In the genomic region with DNA sequence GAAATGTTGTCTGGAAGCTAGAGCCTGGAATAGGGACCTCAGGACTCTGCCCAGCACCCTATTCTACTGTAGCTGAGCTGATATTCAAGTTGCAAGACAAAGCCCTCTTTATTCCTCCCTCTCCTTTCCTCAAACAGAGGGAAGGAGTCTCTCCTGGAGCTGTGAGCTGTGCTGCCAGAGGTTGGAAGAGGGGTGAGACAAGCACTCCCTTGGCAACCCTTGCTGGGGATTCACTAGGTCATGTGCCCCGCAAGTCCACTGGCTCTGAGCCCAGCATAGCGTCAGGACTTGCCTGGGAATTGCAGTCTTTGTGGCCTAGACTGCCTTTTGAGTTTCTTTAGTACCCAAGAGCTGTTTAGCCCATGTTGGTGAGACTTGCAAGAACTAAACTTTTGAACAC, we compare ENCODE assay signal across 18 cellular contexts. TPM values are rescaled to one million over a fixed set of nuclear protein-coding genes. Genes with fewer than 3 reads are reported as not detected.
DNase-seq lines count a peak whose midpoint lies in the region; FAIRE-seq and TF ChIP-seq lines count a peak whose summit lies in the region.
"Had no signal": no experiment of that assay in that cellular context is flagged by ENCODE, and none has a peak within 500 bp of the region (broad histone marks: within the 10 kb centered on the region; RNA-seq: fewer than 3 reads in every experiment).

No MANE protein-coding gene starts in this region.

- H3K27me3 Mint-ChIP-seq in activated CD4-positive, alpha-beta T cell treated with anti-CD3 and anti-CD28 coated beads, Interleukin-2, amount 10 ng/mL, durations not matched to agents 24 days and 14 days, result peaks cover 42% of the 10 kb centered on the region
- peaks cover 50% of the 10 kb centered on the region for H3K27me3 Mint-ChIP-seq in activated CD4-positive, alpha-beta T cell treated with anti-CD3 and anti-CD28 coated beads, Interleukin-2, amount 10 ng/mL, durations not matched to agents 7 days and 5 days

- WGBS in esophagus muscularis mucosa, result 51% methylated on average over 2 of the region's 2 CpGs

- H3K27me3 ChIP-seq in MG63 (peaks cover under 1% of the 10 kb centered on the region; the same call in 1 of the 2 replicates), esophagus muscularis mucosa (peaks cover 3 to 54% (median 10%) of the 10 kb centered on the region in 4 donors)

- no peak overlapping the region for H3K27ac Mint-ChIP-seq in activated CD4-positive, alpha-beta T cell treated with anti-CD3 and anti-CD28 coated beads, Interleukin-2, amount 10 ng/mL, durations not matched to agents 24 days and 14 days
- no peak overlapping the region for H3K27ac Mint-ChIP-seq in activated CD4-positive, alpha-beta T cell treated with anti-CD3 and anti-CD28 coated beads, Interleukin-2, amount 10 ng/mL, durations not matched to agents 7 days and 5 days
- H3K27ac Mint-ChIP-seq: CD8-positive, alpha-beta T cell had no signal

- peaks cover 4% of the 10 kb centered on the region for H3K4me1 Mint-ChIP-seq in activated CD4-positive, alpha-beta T cell treated with anti-CD3 and anti-CD28 coated beads, Interleukin-2, amount 10 ng/mL, durations not matched to agents 24 days and 14 days
- H3K4me1 Mint-ChIP-seq in activated CD4-positive, alpha-beta T cell treated with anti-CD3 and anti-CD28 coated beads, Interleukin-2, amount 10 ng/mL, durations not matched to agents 7 days and 5 days, result peaks cover 5% of the 10 kb centered on the region

- POLR2A ChIA-PET in activated CD4-positive, alpha-beta T cell treated with anti-CD3 and anti-CD28 coated beads, Interleukin-2, amount 10 ng/mL, durations not matched to agents 7 days and 5 days (lab: Charles Lee), result no interaction called here

- intact Hi-C loops in activated CD4-positive, alpha-beta T cell treated with anti-CD3 and anti-CD28 coated beads, Interleukin-2, amount 10 ng/mL, durations not matched to agents 24 days and 14 days (cut with micrococcal nuclease), result no loop called here
- intact Hi-C loops in esophagus muscularis mucosa (cut with DNase I), result no loop called here

- no peaks in the 10 kb centered on the region for H3K36me3 Mint-ChIP-seq in activated CD4-positive, alpha-beta T cell treated with anti-CD3 and anti-CD28 coated beads, Interleukin-2, amount 10 ng/mL, durations not matched to agents 24 days and 14 days (ENCODE audit: low read depth)
- no peaks in the 10 kb centered on the region for H3K36me3 Mint-ChIP-seq in activated CD4-positive, alpha-beta T cell treated with anti-CD3 and anti-CD28 coated beads, Interleukin-2, amount 10 ng/mL, durations not matched to agents 7 days and 5 days (ENCODE audit: low read depth)
- H3K36me3 Mint-ChIP-seq: CD8-positive, alpha-beta T cell had no signal

- H3K36me3 ChIP-seq in MG63, result no peaks in the 10 kb centered on the region
- no peaks in the 10 kb centered on the region for H3K36me3 ChIP-seq in esophagus muscularis mucosa
- H3K36me3 ChIP-seq: BLaER1, HAP-1 had no signal

- no peak overlapping the region for H3K27ac ChIP-seq in esophagus muscularis mucosa (replicated peaks in 1 of 4)
- H3K27ac ChIP-seq: BLaER1, GM23248 had no signal

- no peak overlapping the region for H3K4me3 Mint-ChIP-seq in activated CD4-positive, alpha-beta T cell treated with anti-CD3 and anti-CD28 coated beads, Interleukin-2, amount 10 ng/mL, durations not matched to agents 24 days and 14 days
- no peak overlapping the region for H3K4me3 Mint-ChIP-seq in activated CD4-positive, alpha-beta T cell treated with anti-CD3 and anti-CD28 coated beads, Interleukin-2, amount 10 ng/mL, durations not matched to agents 7 days and 5 days
- H3K4me3 Mint-ChIP-seq: CD8-positive, alpha-beta T cell had no signal

- H3K9me3 ChIP-seq in MG63 (no peaks in the 10 kb centered on the region), esophagus muscularis mucosa (peaks cover 0 to 11% (median 2%) of the 10 kb centered on the region in 4 donors)
- H3K9me3 ChIP-seq: BLaER1, HAP-1 had no signal

- FAIRE-seq in urothelium cell line (lab: Jason Lieb, UNC), result no peak
- FAIRE-seq: GM12892, GM18507 had no signal

- no peaks in the 10 kb centered on the region for H3K9me3 Mint-ChIP-seq in activated CD4-positive, alpha-beta T cell treated with anti-CD3 and anti-CD28 coated beads, Interleukin-2, amount 10 ng/mL, durations not matched to agents 24 days and 14 days
- H3K9me3 Mint-ChIP-seq in activated CD4-positive, alpha-beta T cell treated with anti-CD3 and anti-CD28 coated beads, Interleukin-2, amount 10 ng/mL, durations not matched to agents 7 days and 5 days, result no peaks in the 10 kb centered on the region
- H3K9me3 Mint-ChIP-seq: CD8-positive, alpha-beta T cell had no signal

- no peak for TF ChIP-seq POLR2A in esophagus muscularis mucosa (IDR thresholded peaks at IDR 0.05; ENCODE audit: low read depth)

- peaks cover 0 to 10% (median 0%) of the 10 kb centered on the region in 4 donors for H3K4me1 ChIP-seq in esophagus muscularis mucosa
- H3K4me1 ChIP-seq: BLaER1, HAP-1 had no signal

- peak; percentile 3 for DNase-seq in NCI-H1092 treated with DMSO at 0.1 percent for 48 hours (lab: John Stamatoyannopoulos, UW)
- no peak for DNase-seq in NCI-H1092 (lab: John Stamatoyannopoulos, UW)
- DNase-seq in activated CD4-positive, alpha-beta T cell treated with anti-CD3 and anti-CD28 coated beads, Interleukin-2, amount 10 ng/mL, durations not matched to agents 24 days and 14 days, result peak; percentile 44
- DNase-seq in activated CD4-positive, alpha-beta T cell treated with anti-CD3 and anti-CD28 coated beads, Interleukin-2, amount 10 ng/mL, durations not matched to agents 7 days and 5 days, result no peak
- DNase-seq in MG63, result peak; percentile 21
- peak; percentile 66 for DNase-seq in esophagus muscularis mucosa (ENCODE audit: extremely low spot score)
- no peak for DNase-seq in urothelium cell line (ENCODE audit: low spot score)
- DNase-seq: 8988T; Calu3; CD8-positive, alpha-beta T cell; GDM1; GM23248 had no signal

- no peak overlapping the region for H3K4me3 ChIP-seq in MG63
- no peak overlapping the region for H3K4me3 ChIP-seq in esophagus muscularis mucosa
- H3K4me3 ChIP-seq: BLaER1, GM23248, HAP-1 had no signal

- CTCF ChIA-PET in activated CD4-positive, alpha-beta T cell treated with anti-CD3 and anti-CD28 coated beads, Interleukin-2, amount 10 ng/mL, durations not matched to agents 7 days and 5 days (lab: Charles Lee), result no interaction called here

- no peak for TF ChIP-seq EP300 in esophagus muscularis mucosa (IDR thresholded peaks at IDR 0.05)

- no peak for TF ChIP-seq CTCF in esophagus muscularis mucosa (IDR thresholded peaks at IDR 0.05)

RNA-seq across cellular contexts. Expression of gene ASCL1, which starts 11.4 kb away (rescaled TPM):
- total RNA-seq in activated CD4-positive, alpha-beta T cell treated with anti-CD3 and anti-CD28 coated beads, Interleukin-2, amount 10 ng/mL, durations not matched to agents 24 days and 14 days, result 0.07 TPM in 1 of 2 replicates, not detected in the other
- not detected for total RNA-seq in activated CD4-positive, alpha-beta T cell treated with anti-CD3 and anti-CD28 coated beads, Interleukin-2, amount 10 ng/mL, durations not matched to agents 7 days and 5 days
- total RNA-seq in MG63 (2014; rRNA removed; shearing (Covaris generic); ENCODE audit: low replicate concordance), result not detected in 2 replicates
- under 1 TPM in 1 of 4 donors, not detected in 3; 0.17 TPM for total RNA-seq in esophagus muscularis mucosa
- total RNA-seq: A673; Calu3; CD8-positive, alpha-beta T cell; GM23248; H4 had no signal

RNA-seq across cellular contexts. Expression of gene PAH, which starts 29.0 kb away (rescaled TPM):
- not detected in 2 replicates for total RNA-seq in activated CD4-positive, alpha-beta T cell treated with anti-CD3 and anti-CD28 coated beads, Interleukin-2, amount 10 ng/mL, durations not matched to agents 24 days and 14 days
- total RNA-seq in activated CD4-positive, alpha-beta T cell treated with anti-CD3 and anti-CD28 coated beads, Interleukin-2, amount 10 ng/mL, durations not matched to agents 7 days and 5 days, result not detected
- 0.36 TPM in 1 of 2 replicates, not detected in the other for total RNA-seq in MG63 (2014; rRNA removed; shearing (Covaris generic); ENCODE audit: low replicate concordance)
- not detected for total RNA-seq in esophagus muscularis mucosa
- total RNA-seq: A673; CD8-positive, alpha-beta T cell; GM23248 had no signal

Comparison
In these comparisons a context has a peak if more than half of its experiments do, and no peak if none do; other contexts are left out.
1. DNase-seq: peak in NCI-H1092 treated with DMSO at 0.1 percent for 48 hours (single experiment), activated CD4-positive, alpha-beta T cell treated with anti-CD3 and anti-CD28 coated beads, Interleukin-2, amount 10 ng/mL, durations not matched to agents 24 days and 14 days (single experiment), MG63 (single experiment) and esophagus muscularis mucosa (single experiment); none in NCI-H1092 (single experiment), activated CD4-positive, alpha-beta T cell treated with anti-CD3 and anti-CD28 coated beads, Interleukin-2, amount 10 ng/mL, durations not matched to agents 7 days and 5 days (single experiment) and urothelium cell line (single experiment).